8 cellular contexts compared by ENCODE assay signal in genomic region chr1:94713472-94714141, GRCh38.
DNase-seq lines count a peak whose midpoint lies in the region; ATAC-seq and TF ChIP-seq lines count a peak whose summit lies in the region.

No MANE protein-coding gene starts in this region.

- peaks cover 3% of the 10 kb centered on the region for H3K9me3 Mint-ChIP-seq in osteocyte (ENCODE audit: unreplicated experiment)

- DNase-seq in stimulated activated CD4-positive, alpha-beta T cell treated with anti-CD3 and anti-CD28 coated beads, Interleukin-15, amount 100 ng/mL, for 24 hours, result peak; percentile 9
- no peak for DNase-seq in stimulated activated CD4-positive, alpha-beta T cell treated with anti-CD3 and anti-CD28 coated beads, Interleukin-12 subunit alpha, Interleukin-12 subunit beta, amount 100 ng/mL, for 4 hours
- DNase-seq in RPMI7951 (ENCODE audit: low read depth) (peak; percentile 100), fibroblast of mammary gland (ENCODE audit: low read depth) (peak; percentile 100), osteocyte (ENCODE audit: extremely low spot score, unreplicated experiment) (no peak), NCI-H2196 (lab: John Stamatoyannopoulos, UW; ENCODE audit: unreplicated experiment) (no peak), NCI-H1436 treated with DMSO at 0.1 percent for 48 hours (lab: John Stamatoyannopoulos, UW) (no peak)

- no peak overlapping the region for H3K4me3 Mint-ChIP-seq in osteocyte (ENCODE audit: unreplicated experiment)

- H3K4me1 Mint-ChIP-seq in osteocyte (ENCODE audit: unreplicated experiment), result peaks cover 17% of the 10 kb centered on the region

- peaks cover 2% of the 10 kb centered on the region for H3K36me3 Mint-ChIP-seq in osteocyte (ENCODE audit: unreplicated experiment)

- H3K27ac Mint-ChIP-seq in osteocyte (ENCODE audit: unreplicated experiment), result peak overlapping the region; percentile 35

- TF ChIP-seq CTCF in fibroblast of mammary gland (conservative IDR thresholded peaks at IDR 0.05; ENCODE audit: control insufficient read depth, insufficient read depth, low read depth, low read length) (no peak), osteocyte (IDR thresholded peaks at IDR 0.05) (no peak)

- H3K4me3 ChIP-seq in fibroblast of mammary gland (ENCODE audit: control insufficient read depth, low read depth, low read length), result no peak overlapping the region

- no peaks in the 10 kb centered on the region for H3K27me3 Mint-ChIP-seq in osteocyte (ENCODE audit: unreplicated experiment)

- peak; percentile 86 for ATAC-seq in HG03064 (IDR thresholded peaks at IDR 0.05; ENCODE audit: low read depth, unreplicated experiment)

Comparison
In these comparisons a context has a peak if more than half of its experiments do, and no peak if none do; other contexts are left out.
1. DNase-seq: peak in stimulated activated CD4-positive, alpha-beta T cell treated with anti-CD3 and anti-CD28 coated beads, Interleukin-15, amount 100 ng/mL, for 24 hours (single experiment), RPMI7951 (single experiment) and fibroblast of mammary gland (single experiment); none in stimulated activated CD4-positive, alpha-beta T cell treated with anti-CD3 and anti-CD28 coated beads, Interleukin-12 subunit alpha, Interleukin-12 subunit beta, amount 100 ng/mL, for 4 hours (single experiment), osteocyte (single experiment), NCI-H2196 (single experiment) and NCI-H1436 treated with DMSO at 0.1 percent for 48 hours (single experiment).